8 cellular contexts compared by ENCODE assay signal in genomic region chr14:35336171-35337073, GRCh38. TPM values are rescaled to one million over a fixed set of nuclear protein-coding genes. Genes with fewer than 3 reads are reported as not detected.
DNase-seq lines count a peak whose midpoint lies in the region; ATAC-seq and TF ChIP-seq lines count a peak whose summit lies in the region.

No MANE protein-coding gene starts in this region.

- H3K18ac ChIP-seq in neuronal stem cell (ENCODE audit: low read length), result peak overlapping the region; percentile 93

- H3K27ac ChIP-seq in gastroesophageal sphincter (peak overlapping the region; percentile 87 to 99 (median 94)), neuronal stem cell (replicated peaks; ENCODE audit: low read length) (no peak overlapping the region)

- peak overlapping the region; percentile 87 for H3K14ac ChIP-seq in neuronal stem cell (ENCODE audit: low read length)

- H3K4me2 ChIP-seq in neuronal stem cell (ENCODE audit: insufficient read depth, low read length, poor library complexity, severe bottlenecking), result no peak overlapping the region

- peak overlapping the region; percentile 90 for H2AFZ ChIP-seq in neuronal stem cell (ENCODE audit: low read length)

- WGBS in gastroesophageal sphincter (ENCODE audit: low coverage in 1 of 2), 2 donors, result 34 to 53% methylated on average over 2 to 6 of the region's 26 CpGs
- WGBS in neuronal stem cell (ENCODE audit: extremely low coverage in 2 of 2, insufficient read length in 2 of 2, insufficient replicate concordance in 1 of 2), 2 donors, result no CpG with 5 or more reads among the region's 26 CpGs

- H3K4me3 ChIP-seq in gastroesophageal sphincter (peak overlapping the region in 1 of 2 donors; percentile 17), neuronal stem cell (ENCODE audit: low read length in 2 of 2) (no peak overlapping the region)

- H3K27me3 ChIP-seq in gastroesophageal sphincter (no peaks in the 10 kb centered on the region), neuronal stem cell (ENCODE audit: control insufficient read depth in 3 of 3, insufficient read depth in 3 of 3, low read depth in 1 of 3, low read length in 3 of 3) (no peaks in the 10 kb centered on the region)

- peak overlapping the region; percentile 69 for H2AK5ac ChIP-seq in neuronal stem cell (ENCODE audit: low read depth, low read length)

- TF ChIP-seq CTCF in gastroesophageal sphincter (IDR thresholded peaks at IDR 0.05) (peak in 1 of 4 experiments; percentile 31), GM10266 (IDR thresholded peaks at IDR 0.05; ENCODE audit: control insufficient read depth, insufficient read depth, low read depth, missing control alignments) (no peak)

- DNase-seq in Daoy (ENCODE audit: low read depth), result peak; percentile 85
- peak; percentile 42 for DNase-seq in SK-N-DZ (ENCODE audit: low spot score)
- no peak for DNase-seq in neuronal stem cell (ENCODE audit: low spot score)
- DNase-seq in GM10266 (ENCODE audit: extremely low spot score), result no peak
- no peak for DNase-seq in NCI-H1436 treated with DMSO at 0.1 percent for 48 hours (lab: John Stamatoyannopoulos, UW)
- no peak for DNase-seq in GDM1 (lab: John Stamatoyannopoulos, UW)

- H3K79me1 ChIP-seq in neuronal stem cell (ENCODE audit: low read depth, low read length), result no peaks in the 10 kb centered on the region

- H3K4me1 ChIP-seq in gastroesophageal sphincter (peaks cover 16 to 86% (median 57%) of the 10 kb centered on the region in 3 donors), neuronal stem cell (ENCODE audit: control insufficient read depth in 2 of 2, insufficient read depth in 1 of 2, low read depth in 1 of 2, low read length in 2 of 2) (peaks cover 16 to 26% of the 10 kb centered on the region in 2 donors)

- H2BK5ac ChIP-seq in neuronal stem cell (ENCODE audit: low read length), result peak overlapping the region; percentile 46

- no peak overlapping the region for H2BK12ac ChIP-seq in neuronal stem cell (ENCODE audit: low read length)

- no peak overlapping the region for H4K91ac ChIP-seq in neuronal stem cell (ENCODE audit: low read depth, low read length, poor library complexity)

- peak; percentile 30 to 38 for TF ChIP-seq POLR2A in gastroesophageal sphincter (IDR thresholded peaks at IDR 0.05)

- H3K23ac ChIP-seq in neuronal stem cell (ENCODE audit: low read depth, low read length, poor library complexity), result peak overlapping the region; percentile 69

- H3K9me3 ChIP-seq in gastroesophageal sphincter (no peaks in the 10 kb centered on the region), neuronal stem cell (replicated peaks in 1 of 2; ENCODE audit: control insufficient read depth in 2 of 2, insufficient read depth in 1 of 2, low read depth in 1 of 2, low read length in 2 of 2) (no peaks in the 10 kb centered on the region)

- peak overlapping the region; percentile 25 for H4K8ac ChIP-seq in neuronal stem cell (ENCODE audit: low read depth, low read length)

- peak overlapping the region; percentile 65 for H3K9ac ChIP-seq in neuronal stem cell (ENCODE audit: low read depth, low read length, poor library complexity)

- H3K36me3 ChIP-seq in gastroesophageal sphincter, result no peaks in the 10 kb centered on the region
- no peaks in the 10 kb centered on the region for H3K36me3 ChIP-seq in neuronal stem cell (replicated peaks in 1 of 2; ENCODE audit: control insufficient read depth in 2 of 2, insufficient read depth in 2 of 2, low read length in 2 of 2)

- ATAC-seq in gastroesophageal sphincter (peak; percentile 90), GM19023 (IDR thresholded peaks at IDR 0.05; ENCODE audit: unreplicated experiment) (no peak)

- peak overlapping the region; percentile 50 for H2BK15ac ChIP-seq in neuronal stem cell (ENCODE audit: low read length)

- peak; percentile 76 for TF ChIP-seq EP300 in gastroesophageal sphincter (IDR thresholded peaks at IDR 0.05)

- no peak overlapping the region for H3K4ac ChIP-seq in neuronal stem cell (ENCODE audit: low read length)

- H2BK120ac ChIP-seq in neuronal stem cell (ENCODE audit: low read depth, low read length), result no peak overlapping the region

RNA-seq across cellular contexts. Expression of gene PSMA6, which starts 44.2 kb away (rescaled TPM):
- total RNA-seq in Daoy (2014; rRNA removed; shearing (Covaris generic)), result 865 and 878 TPM in 2 replicates
- polyA plus RNA-seq in SK-N-DZ (2014; cell fraction: cytosol; rRNA removed), result 629 and 652 TPM in 2 replicates
- 256 and 362 TPM in 2 replicates for polyA plus RNA-seq in SK-N-DZ (2014; cell fraction: nucleus; rRNA removed)
- total RNA-seq in gastroesophageal sphincter, result 100 to 1,000 TPM in 3 of 4 donors, 10 to 100 TPM in 1; 97.4 to 157 (median 133) TPM
- 224 TPM for polyA plus RNA-seq in neuronal stem cell (2013, experiment 1 of 2)
- 218 TPM for polyA plus RNA-seq in neuronal stem cell (2013, experiment 2 of 2)

Comparison
In these comparisons a context has a peak if more than half of its experiments do, and no peak if none do; other contexts are left out.
1. DNase-seq: peak in Daoy (single experiment) and SK-N-DZ (single experiment); none in neuronal stem cell (single experiment), GM10266 (single experiment), NCI-H1436 treated with DMSO at 0.1 percent for 48 hours (single experiment) and GDM1 (single experiment).